18 cellular contexts compared by ENCODE assay signal in the genomic region with DNA sequence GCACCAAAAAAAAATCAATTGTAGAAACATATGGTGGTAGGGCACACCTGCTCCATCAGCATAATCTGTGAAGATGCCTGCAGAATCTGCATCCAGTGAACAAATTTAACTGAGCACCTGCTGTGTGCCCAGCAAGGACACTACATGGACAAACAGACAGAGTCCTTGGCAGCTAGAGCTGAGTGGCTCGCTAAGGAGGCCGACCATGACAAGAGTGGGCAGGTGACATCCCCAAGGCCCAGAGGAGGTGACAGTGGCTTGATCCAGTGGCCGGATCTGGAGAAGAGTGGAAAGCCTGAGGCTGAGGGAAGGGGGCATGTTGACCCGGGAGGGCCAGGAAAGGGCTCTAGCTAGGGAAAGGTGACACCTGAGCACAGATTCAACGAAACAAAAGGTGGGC.
A peak's percentile ranks its signal among the peaks of the same experiment; 100 is the strongest.
DNase-seq lines count a peak whose midpoint lies in the region; ATAC-seq and TF ChIP-seq lines count a peak whose summit lies in the region.
"Had no signal": no experiment of that assay in that cellular context is flagged by ENCODE, and none has a peak within 500 bp of the region (broad histone marks: within the 10 kb centered on the region; RNA-seq: fewer than 3 reads in every experiment).

No MANE protein-coding gene starts in this region.

- no peaks in the 10 kb centered on the region for H3K36me3 ChIP-seq in CD4-positive, CD25-positive, alpha-beta regulatory T cell (ENCODE audit: control insufficient read depth, insufficient read depth, low read length)
- H3K36me3 ChIP-seq: SJSA1 had no signal

- TF ChIP-seq CTCF in WTC11 (IDR thresholded peaks at IDR 0.05): no peak
- TF ChIP-seq CTCF in GM10248 (IDR thresholded peaks at IDR 0.05; ENCODE audit: control extremely low read depth, extremely low read depth, low read depth, missing control alignments): no peak

- no peak for DNase-seq in CD4-positive, CD25-positive, alpha-beta regulatory T cell
- DNase-seq in WTC11 (ENCODE audit: low spot score) (no peak), mesenteric fat pad (ENCODE audit: low spot score) (peak; percentile 51), middle frontal gyrus (ENCODE audit: extremely low spot score, low spot score) (no peak), NCI-H187 treated with DMSO at 0.1 percent for 48 hours (lab: John Stamatoyannopoulos, UW) (no peak), GM10248 (ENCODE audit: extremely low spot score) (no peak)
- DNase-seq in stimulated activated effector memory CD8-positive, alpha-beta T cell treated with anti-CD3 and anti-CD28 coated beads, Interleukin-12 subunit alpha, Interleukin-12 subunit beta, amount 100 ng/mL, for 72 hours (ENCODE audit: low spot score in 2 of 2): no peak
- DNase-seq: ACHN; AML-193; CD4-positive, alpha-beta T cell; EL; MV-4-11; NCI-H1417 treated with DMSO at 0.1 percent for 48 hours; NCI-H748 treated with DMSO at 0.1 percent for 48 hours had no signal

- CTCF ChIA-PET in WTC11 (lab: Charles Lee): interaction anchor here (1.4 kb wide), 1 partner anchor 30 kb away, joined by 3 read pairs; no protein-coding TSS in a partner anchor
- CTCF ChIA-PET in GM10248 (lab: Yijun Ruan, JAX): interaction anchor here (0.6 kb wide), 1 partner anchor 299 kb away, joined by 3 read pairs; no protein-coding TSS in a partner anchor

- H3K36me3 Mint-ChIP-seq in CD4-positive, CD25-positive, alpha-beta regulatory T cell: peaks cover 14% of the 10 kb centered on the region
- H3K36me3 Mint-ChIP-seq in WTC11: peaks cover 16% of the 10 kb centered on the region
- peaks cover 5% of the 10 kb centered on the region for H3K36me3 Mint-ChIP-seq in stimulated activated effector memory CD8-positive, alpha-beta T cell treated with anti-CD3 and anti-CD28 coated beads, Interleukin-12 subunit alpha, Interleukin-12 subunit beta, amount 100 ng/mL, for 72 hours

- H3K4me1 Mint-ChIP-seq in CD4-positive, CD25-positive, alpha-beta regulatory T cell: peaks cover 0 to 3% (median under 1%) of the 10 kb centered on the region in 4 donors
- peaks cover 26% of the 10 kb centered on the region for H3K4me1 Mint-ChIP-seq in WTC11
- H3K4me1 Mint-ChIP-seq in stimulated activated effector memory CD8-positive, alpha-beta T cell treated with anti-CD3 and anti-CD28 coated beads, Interleukin-12 subunit alpha, Interleukin-12 subunit beta, amount 100 ng/mL, for 72 hours: no peaks in the 10 kb centered on the region

- ATAC-seq in CD4-positive, CD25-positive, alpha-beta regulatory T cell (ENCODE audit: low read depth in 2 of 2): no peak
- ATAC-seq in WTC11: no peak
- no peak for ATAC-seq in stimulated activated effector memory CD8-positive, alpha-beta T cell treated with anti-CD3 and anti-CD28 coated beads, Interleukin-12 subunit alpha, Interleukin-12 subunit beta, amount 100 ng/mL, for 72 hours

- H3K27ac ChIP-seq in CD4-positive, CD25-positive, alpha-beta regulatory T cell (ENCODE audit: insufficient read depth, low read length, poor library complexity, severe bottlenecking): no peak overlapping the region
- H3K27ac ChIP-seq: HL-60, RWPE1, SJSA1 had no signal

- POLR2A ChIA-PET in WTC11 (lab: Charles Lee): no interaction called here
- POLR2A ChIA-PET in GM10248 (lab: Yijun Ruan, JAX): no interaction called here

- H3K27ac Mint-ChIP-seq in CD4-positive, CD25-positive, alpha-beta regulatory T cell: peak overlapping the region in 2 of 3 donors; percentile 55 to 82
- peak overlapping the region; percentile 75 for H3K27ac Mint-ChIP-seq in WTC11
- H3K27ac Mint-ChIP-seq in stimulated activated effector memory CD8-positive, alpha-beta T cell treated with anti-CD3 and anti-CD28 coated beads, Interleukin-12 subunit alpha, Interleukin-12 subunit beta, amount 100 ng/mL, for 72 hours: peak overlapping the region; percentile 40
- H3K27ac Mint-ChIP-seq: CD4-positive, alpha-beta T cell had no signal

- no peaks in the 10 kb centered on the region for H3K27me3 Mint-ChIP-seq in CD4-positive, CD25-positive, alpha-beta regulatory T cell
- H3K27me3 Mint-ChIP-seq in WTC11 (ENCODE audit: low read depth): no peaks in the 10 kb centered on the region; the same call in 1 of the 2 replicates
- H3K27me3 Mint-ChIP-seq: CD4-positive, alpha-beta T cell had no signal

- H3K4me3 Mint-ChIP-seq in CD4-positive, CD25-positive, alpha-beta regulatory T cell: no peak overlapping the region
- no peak overlapping the region for H3K4me3 Mint-ChIP-seq in WTC11
- no peak overlapping the region for H3K4me3 Mint-ChIP-seq in stimulated activated effector memory CD8-positive, alpha-beta T cell treated with anti-CD3 and anti-CD28 coated beads, Interleukin-12 subunit alpha, Interleukin-12 subunit beta, amount 100 ng/mL, for 72 hours
- H3K4me3 Mint-ChIP-seq: CD4-positive, alpha-beta T cell had no signal

- H3K27me3 ChIP-seq in CD4-positive, CD25-positive, alpha-beta regulatory T cell (ENCODE audit: control insufficient read depth, insufficient read depth, low read length): no peaks in the 10 kb centered on the region
- H3K27me3 ChIP-seq: SJSA1 had no signal

- no peaks in the 10 kb centered on the region for H3K4me1 ChIP-seq in CD4-positive, CD25-positive, alpha-beta regulatory T cell (ENCODE audit: control insufficient read depth, insufficient read depth, low read length, poor library complexity, severe bottlenecking)
- H3K4me1 ChIP-seq: SJSA1 had no signal

- no peaks in the 10 kb centered on the region for H3K9me3 ChIP-seq in CD4-positive, CD25-positive, alpha-beta regulatory T cell (ENCODE audit: control insufficient read depth in 2 of 2, low read length in 2 of 2)
- H3K9me3 ChIP-seq: HAP-1, SJSA1 had no signal

- H3K4me3 ChIP-seq in CD4-positive, CD25-positive, alpha-beta regulatory T cell (ENCODE audit: low read depth, low read length): no peak overlapping the region
- H3K4me3 ChIP-seq: HAP-1, SJSA1 had no signal

- H3K9me3 Mint-ChIP-seq in CD4-positive, CD25-positive, alpha-beta regulatory T cell: no peaks in the 10 kb centered on the region
- H3K9me3 Mint-ChIP-seq in WTC11: no peaks in the 10 kb centered on the region
- H3K9me3 Mint-ChIP-seq in stimulated activated effector memory CD8-positive, alpha-beta T cell treated with anti-CD3 and anti-CD28 coated beads, Interleukin-12 subunit alpha, Interleukin-12 subunit beta, amount 100 ng/mL, for 72 hours: no peaks in the 10 kb centered on the region
- H3K9me3 Mint-ChIP-seq: CD4-positive, alpha-beta T cell had no signal

TF ChIP-seq in WTC11, 78 proteins besides CTCF, POLR2A, EP300 and RAD21 (continues in another document):
- TF ChIP-seq, protein P1, sequence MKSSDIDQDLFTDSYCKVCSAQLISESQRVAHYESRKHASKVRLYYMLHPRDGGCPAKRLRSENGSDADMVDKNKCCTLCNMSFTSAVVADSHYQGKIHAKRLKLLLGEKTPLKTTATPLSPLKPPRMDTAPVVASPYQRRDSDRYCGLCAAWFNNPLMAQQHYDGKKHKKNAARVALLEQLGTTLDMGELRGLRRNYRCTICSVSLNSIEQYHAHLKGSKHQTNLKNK (CRISPR knock-in tag; IDR thresholded peaks at IDR 0.05): no peak
- TF ChIP-seq JAZF1 (CRISPR knock-in tag; IDR thresholded peaks at IDR 0.05) (no peak), ESRRA (CRISPR knock-in tag; IDR thresholded peaks at IDR 0.05; ENCODE audit: borderline replicate concordance) (no peak)
- TF ChIP-seq, protein P2, sequence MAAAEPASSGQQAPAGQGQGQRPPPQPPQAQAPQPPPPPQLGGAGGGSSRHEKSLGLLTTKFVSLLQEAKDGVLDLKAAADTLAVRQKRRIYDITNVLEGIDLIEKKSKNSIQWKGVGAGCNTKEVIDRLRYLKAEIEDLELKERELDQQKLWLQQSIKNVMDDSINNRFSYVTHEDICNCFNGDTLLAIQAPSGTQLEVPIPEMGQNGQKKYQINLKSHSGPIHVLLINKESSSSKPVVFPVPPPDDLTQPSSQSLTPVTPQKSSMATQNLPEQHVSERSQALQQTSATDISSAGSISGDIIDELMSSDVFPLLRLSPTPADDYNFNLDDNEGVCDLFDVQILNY (CRISPR knock-in tag; IDR thresholded peaks at IDR 0.05): no peak
- TF ChIP-seq, protein P3, sequence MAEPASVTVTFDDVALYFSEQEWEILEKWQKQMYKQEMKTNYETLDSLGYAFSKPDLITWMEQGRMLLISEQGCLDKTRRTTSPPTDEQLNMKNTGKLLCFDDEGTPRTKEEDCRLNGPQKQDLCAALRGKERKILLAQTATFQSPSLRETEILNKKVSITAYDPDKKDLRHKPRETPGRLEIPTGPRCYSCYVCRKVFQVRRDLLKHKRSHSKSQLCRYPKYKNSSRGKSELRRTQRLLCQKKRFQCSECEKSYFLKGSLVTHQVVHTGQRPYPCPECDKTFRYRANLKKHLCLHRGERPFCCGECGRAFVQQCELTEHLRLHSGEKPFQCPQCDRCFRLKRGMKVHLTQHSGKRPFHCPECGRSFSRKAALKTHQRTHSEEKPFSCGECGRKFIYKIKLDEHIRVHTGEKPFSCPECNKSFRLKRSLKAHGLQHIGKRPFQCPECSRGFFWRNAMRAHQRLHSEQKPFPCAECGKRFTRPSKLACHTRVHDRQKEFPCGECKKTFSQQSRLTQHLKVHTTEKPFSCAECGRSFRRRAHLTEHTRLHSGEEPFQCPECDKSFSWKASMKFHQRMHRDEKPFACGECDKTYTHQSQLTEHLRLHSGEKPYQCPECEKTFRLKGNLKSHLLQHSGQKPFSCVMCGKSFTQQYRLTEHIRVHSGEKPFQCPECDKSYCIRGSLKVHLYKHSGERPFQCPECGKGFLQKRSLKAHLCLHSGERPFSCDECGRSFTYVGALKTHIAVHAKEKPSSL (CRISPR knock-in tag; conservative IDR thresholded peaks at IDR 0.05): no peak
- TF ChIP-seq, protein P4, sequence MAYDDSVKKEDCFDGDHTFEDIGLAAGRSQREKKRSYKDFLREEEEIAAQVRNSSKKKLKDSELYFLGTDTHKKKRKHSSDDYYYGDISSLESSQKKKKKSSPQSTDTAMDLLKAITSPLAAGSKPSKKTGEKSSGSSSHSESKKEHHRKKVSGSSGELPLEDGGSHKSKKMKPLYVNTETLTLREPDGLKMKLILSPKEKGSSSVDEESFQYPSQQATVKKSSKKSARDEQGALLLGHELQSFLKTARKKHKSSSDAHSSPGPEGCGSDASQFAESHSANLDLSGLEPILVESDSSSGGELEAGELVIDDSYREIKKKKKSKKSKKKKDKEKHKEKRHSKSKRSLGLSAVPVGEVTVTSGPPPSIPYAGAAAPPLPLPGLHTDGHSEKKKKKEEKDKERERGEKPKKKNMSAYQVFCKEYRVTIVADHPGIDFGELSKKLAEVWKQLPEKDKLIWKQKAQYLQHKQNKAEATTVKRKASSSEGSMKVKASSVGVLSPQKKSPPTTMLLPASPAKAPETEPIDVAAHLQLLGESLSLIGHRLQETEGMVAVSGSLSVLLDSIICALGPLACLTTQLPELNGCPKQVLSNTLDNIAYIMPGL (CRISPR knock-in tag; IDR thresholded peaks at IDR 0.05): no peak
